Comparison of ENCODE assay signal across 2 cellular contexts in the genomic region with DNA sequence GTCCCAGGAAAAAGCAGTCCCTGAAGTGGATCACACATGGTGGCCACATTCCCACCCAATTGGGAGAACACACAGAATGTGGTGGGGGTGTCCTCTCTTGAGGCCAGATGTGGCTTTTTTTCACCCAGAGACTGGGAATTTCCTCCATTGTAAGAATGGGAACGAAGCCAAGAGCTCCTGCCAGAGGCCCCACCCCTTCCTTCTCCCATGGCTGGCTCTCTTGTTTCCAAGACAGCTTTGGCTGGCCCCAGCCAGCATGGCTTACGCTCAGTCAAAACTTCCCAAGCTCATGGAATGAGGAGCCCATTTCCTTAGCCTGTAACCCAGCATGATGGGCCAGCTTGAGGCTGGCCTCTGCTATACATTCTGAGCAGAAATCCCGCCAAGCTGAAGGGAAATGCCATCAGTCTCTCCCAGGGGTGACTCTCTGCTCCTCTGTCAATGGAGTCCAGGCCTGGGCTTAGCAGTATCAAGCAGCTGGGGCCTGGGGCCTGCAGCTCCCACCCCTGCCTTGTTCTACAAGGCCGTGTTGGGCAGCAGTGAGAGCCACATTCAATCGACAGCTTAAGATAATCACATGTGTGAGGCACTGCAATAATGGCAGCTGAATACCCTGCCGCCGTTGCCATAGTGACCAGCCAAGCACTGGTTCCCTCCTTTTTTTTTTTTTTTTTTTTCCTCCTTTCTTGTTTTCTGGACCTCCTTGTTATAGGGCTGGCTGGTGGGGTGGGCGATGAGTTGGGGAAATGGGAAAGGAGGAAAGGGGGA.
TF ChIP-seq lines count a peak whose summit lies in the region.

No MANE protein-coding gene starts in this region.

TF ChIP-seq in GM23338, 12 proteins besides CTCF, POLR2A, EP300 and RAD21 (continued from another document):
- TF ChIP-seq, protein P1, sequence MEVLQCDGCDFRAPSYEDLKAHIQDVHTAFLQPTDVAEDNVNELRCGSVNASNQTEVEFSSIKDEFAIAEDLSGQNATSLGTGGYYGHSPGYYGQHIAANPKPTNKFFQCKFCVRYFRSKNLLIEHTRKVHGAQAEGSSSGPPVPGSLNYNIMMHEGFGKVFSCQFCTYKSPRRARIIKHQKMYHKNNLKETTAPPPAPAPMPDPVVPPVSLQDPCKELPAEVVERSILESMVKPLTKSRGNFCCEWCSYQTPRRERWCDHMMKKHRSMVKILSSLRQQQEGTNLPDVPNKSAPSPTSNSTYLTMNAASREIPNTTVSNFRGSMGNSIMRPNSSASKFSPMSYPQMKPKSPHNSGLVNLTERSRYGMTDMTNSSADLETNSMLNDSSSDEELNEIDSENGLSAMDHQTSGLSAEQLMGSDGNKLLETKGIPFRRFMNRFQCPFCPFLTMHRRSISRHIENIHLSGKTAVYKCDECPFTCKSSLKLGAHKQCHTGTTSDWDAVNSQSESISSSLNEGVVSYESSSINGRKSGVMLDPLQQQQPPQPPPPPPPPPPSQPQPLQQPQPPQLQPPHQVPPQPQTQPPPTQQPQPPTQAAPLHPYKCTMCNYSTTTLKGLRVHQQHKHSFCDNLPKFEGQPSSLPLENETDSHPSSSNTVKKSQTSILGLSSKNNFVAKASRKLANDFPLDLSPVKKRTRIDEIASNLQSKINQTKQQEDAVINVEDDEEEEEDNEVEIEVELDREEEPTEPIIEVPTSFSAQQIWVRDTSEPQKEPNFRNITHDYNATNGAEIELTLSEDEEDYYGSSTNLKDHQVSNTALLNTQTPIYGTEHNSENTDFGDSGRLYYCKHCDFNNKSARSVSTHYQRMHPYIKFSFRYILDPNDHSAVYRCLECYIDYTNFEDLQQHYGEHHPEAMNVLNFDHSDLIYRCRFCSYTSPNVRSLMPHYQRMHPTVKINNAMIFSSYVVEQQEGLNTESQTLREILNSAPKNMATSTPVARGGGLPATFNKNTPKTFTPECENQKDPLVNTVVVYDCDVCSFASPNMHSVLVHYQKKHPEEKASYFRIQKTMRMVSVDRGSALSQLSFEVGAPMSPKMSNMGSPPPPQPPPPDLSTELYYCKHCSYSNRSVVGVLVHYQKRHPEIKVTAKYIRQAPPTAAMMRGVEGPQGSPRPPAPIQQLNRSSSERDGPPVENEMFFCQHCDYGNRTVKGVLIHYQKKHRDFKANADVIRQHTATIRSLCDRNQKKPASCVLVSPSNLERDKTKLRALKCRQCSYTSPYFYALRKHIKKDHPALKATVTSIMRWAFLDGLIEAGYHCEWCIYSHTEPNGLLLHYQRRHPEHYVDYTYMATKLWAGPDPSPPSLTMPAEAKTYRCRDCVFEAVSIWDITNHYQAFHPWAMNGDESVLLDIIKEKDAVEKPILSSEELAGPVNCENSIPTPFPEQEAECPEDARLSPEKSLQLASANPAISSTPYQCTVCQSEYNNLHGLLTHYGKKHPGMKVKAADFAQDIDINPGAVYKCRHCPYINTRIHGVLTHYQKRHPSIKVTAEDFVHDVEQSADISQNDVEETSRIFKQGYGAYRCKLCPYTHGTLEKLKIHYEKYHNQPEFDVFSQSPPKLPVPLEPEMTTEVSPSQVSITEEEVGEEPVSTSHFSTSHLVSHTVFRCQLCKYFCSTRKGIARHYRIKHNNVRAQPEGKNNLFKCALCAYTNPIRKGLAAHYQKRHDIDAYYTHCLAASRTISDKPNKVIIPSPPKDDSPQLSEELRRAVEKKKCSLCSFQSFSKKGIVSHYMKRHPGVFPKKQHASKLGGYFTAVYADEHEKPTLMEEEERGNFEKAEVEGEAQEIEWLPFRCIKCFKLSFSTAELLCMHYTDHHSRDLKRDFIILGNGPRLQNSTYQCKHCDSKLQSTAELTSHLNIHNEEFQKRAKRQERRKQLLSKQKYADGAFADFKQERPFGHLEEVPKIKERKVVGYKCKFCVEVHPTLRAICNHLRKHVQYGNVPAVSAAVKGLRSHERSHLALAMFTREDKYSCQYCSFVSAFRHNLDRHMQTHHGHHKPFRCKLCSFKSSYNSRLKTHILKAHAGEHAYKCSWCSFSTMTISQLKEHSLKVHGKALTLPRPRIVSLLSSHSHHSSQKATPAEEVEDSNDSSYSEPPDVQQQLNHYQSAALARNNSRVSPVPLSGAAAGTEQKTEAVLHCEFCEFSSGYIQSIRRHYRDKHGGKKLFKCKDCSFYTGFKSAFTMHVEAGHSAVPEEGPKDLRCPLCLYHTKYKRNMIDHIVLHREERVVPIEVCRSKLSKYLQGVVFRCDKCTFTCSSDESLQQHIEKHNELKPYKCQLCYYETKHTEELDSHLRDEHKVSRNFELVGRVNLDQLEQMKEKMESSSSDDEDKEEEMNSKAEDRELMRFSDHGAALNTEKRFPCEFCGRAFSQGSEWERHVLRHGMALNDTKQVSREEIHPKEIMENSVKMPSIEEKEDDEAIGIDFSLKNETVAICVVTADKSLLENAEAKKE (CRISPR knock-in tag; IDR thresholded peaks at IDR 0.05): no peak
- TF ChIP-seq CREB1 (CRISPR knock-in tag; IDR thresholded peaks at IDR 0.05; ENCODE audit: low read depth) (no peak), EZH2phosphoT487 (IDR thresholded peaks at IDR 0.05; ENCODE audit: unreplicated experiment) (no peak), NANOG (IDR thresholded peaks at IDR 0.05; ENCODE audit: borderline replicate concordance) (no peak), ZNF331 (CRISPR knock-in tag; IDR thresholded peaks at IDR 0.05; ENCODE audit: low read depth) (no peak), STAT1 (IDR thresholded peaks at IDR 0.05; ENCODE audit: unreplicated experiment) (no peak)
- TF ChIP-seq, protein P2, sequence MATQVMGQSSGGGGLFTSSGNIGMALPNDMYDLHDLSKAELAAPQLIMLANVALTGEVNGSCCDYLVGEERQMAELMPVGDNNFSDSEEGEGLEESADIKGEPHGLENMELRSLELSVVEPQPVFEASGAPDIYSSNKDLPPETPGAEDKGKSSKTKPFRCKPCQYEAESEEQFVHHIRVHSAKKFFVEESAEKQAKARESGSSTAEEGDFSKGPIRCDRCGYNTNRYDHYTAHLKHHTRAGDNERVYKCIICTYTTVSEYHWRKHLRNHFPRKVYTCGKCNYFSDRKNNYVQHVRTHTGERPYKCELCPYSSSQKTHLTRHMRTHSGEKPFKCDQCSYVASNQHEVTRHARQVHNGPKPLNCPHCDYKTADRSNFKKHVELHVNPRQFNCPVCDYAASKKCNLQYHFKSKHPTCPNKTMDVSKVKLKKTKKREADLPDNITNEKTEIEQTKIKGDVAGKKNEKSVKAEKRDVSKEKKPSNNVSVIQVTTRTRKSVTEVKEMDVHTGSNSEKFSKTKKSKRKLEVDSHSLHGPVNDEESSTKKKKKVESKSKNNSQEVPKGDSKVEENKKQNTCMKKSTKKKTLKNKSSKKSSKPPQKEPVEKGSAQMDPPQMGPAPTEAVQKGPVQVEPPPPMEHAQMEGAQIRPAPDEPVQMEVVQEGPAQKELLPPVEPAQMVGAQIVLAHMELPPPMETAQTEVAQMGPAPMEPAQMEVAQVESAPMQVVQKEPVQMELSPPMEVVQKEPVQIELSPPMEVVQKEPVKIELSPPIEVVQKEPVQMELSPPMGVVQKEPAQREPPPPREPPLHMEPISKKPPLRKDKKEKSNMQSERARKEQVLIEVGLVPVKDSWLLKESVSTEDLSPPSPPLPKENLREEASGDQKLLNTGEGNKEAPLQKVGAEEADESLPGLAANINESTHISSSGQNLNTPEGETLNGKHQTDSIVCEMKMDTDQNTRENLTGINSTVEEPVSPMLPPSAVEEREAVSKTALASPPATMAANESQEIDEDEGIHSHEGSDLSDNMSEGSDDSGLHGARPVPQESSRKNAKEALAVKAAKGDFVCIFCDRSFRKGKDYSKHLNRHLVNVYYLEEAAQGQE (IDR thresholded peaks at IDR 0.05; ENCODE audit: unreplicated experiment): no peak

TF ChIP-seq in WTC11, 78 proteins besides CTCF, POLR2A, EP300 and RAD21 (continued from another document):
- no peak for TF ChIP-seq GRHL2 (CRISPR knock-in tag; IDR thresholded peaks at IDR 0.05; ENCODE audit: insufficient replicate concordance, severe bottlenecking)
